Comparison of ENCODE assay signal across 8 cellular contexts in genomic region chr12:103965590-103966407, GRCh38. TPM values are rescaled to one million over a fixed set of nuclear protein-coding genes. Genes with fewer than 3 reads are reported as not detected.
A peak's percentile ranks its signal among the peaks of the same experiment; 100 is the strongest.
DNase-seq lines count a peak whose midpoint lies in the region; ATAC-seq and TF ChIP-seq lines count a peak whose summit lies in the region.

Gene TDG (plus strand): TSS chr12:103965872. CDS start chr12:103966038, 166 bp downstream.

- H3K36me3 ChIP-seq in right lobe of liver = no peaks in the 10 kb centered on the region

- TF ChIP-seq CTCF in dorsolateral prefrontal cortex (IDR thresholded peaks at IDR 0.05 in 54 of 56, conservative IDR thresholded peaks at IDR 0.05 in 2 of 56; ENCODE audit: low read depth in 1 of 56, partially characterized antibody in 56 of 56) = peak in 47 of 56 donors; percentile 0 to 58 (median 32)
- peak in 1 of 4 donors; percentile 13 for TF ChIP-seq CTCF in right lobe of liver (IDR thresholded peaks at IDR 0.05)

- H3K9me3 Mint-ChIP-seq in activated CD4-positive, alpha-beta memory T cell treated with anti-CD3 and anti-CD28 coated beads for 36 hours = no peaks in the 10 kb centered on the region

- ATAC-seq in GM19397 (IDR thresholded peaks at IDR 0.05; ENCODE audit: unreplicated experiment) = peak; percentile 92
- peak; percentile 92 for ATAC-seq in HG03571 (IDR thresholded peaks at IDR 0.05; ENCODE audit: unreplicated experiment)
- peak; percentile 95 to 99 (median 98) for ATAC-seq in right lobe of liver

- peak; percentile 98 for DNase-seq in CD1c-positive myeloid dendritic cell (ENCODE audit: extremely low spot score)
- peak; percentile 99 for DNase-seq in NCI-H82 (lab: John Stamatoyannopoulos, UW)
- peak; percentile 99 for DNase-seq in activated CD4-positive, alpha-beta memory T cell treated with anti-CD3 and anti-CD28 coated beads for 36 hours
- peak; percentile 96 to 99 (median 98) for DNase-seq in dorsolateral prefrontal cortex
- DNase-seq in right lobe of liver = peak; percentile 98
- peak; percentile 93 to 98 for DNase-seq in stimulated activated CD4-positive, alpha-beta T cell treated with anti-CD3 and anti-CD28 coated beads, Interleukin-4, amount 100 ng/mL, for 4 hours

- TF ChIP-seq POLR2A in right lobe of liver (IDR thresholded peaks at IDR 0.05) = peak; percentile 86

- POLR2A ChIA-PET in activated CD4-positive, alpha-beta memory T cell treated with anti-CD3 and anti-CD28 coated beads for 36 hours (lab: Charles Lee) = interaction anchor here (0.8 to 3.3 kb wide), 13 partner anchors 9 to 321 kb away, joined by 3 to 72 read pairs (median 8); partner anchors contain the start of genes HCFC2, HSP90B1 and NFYB

- H3K4me1 ChIP-seq in right lobe of liver = peaks cover 0 to 17% (median 7%) of the 10 kb centered on the region in 4 donors

- peaks cover 53% of the 10 kb centered on the region for H3K4me1 Mint-ChIP-seq in activated CD4-positive, alpha-beta memory T cell treated with anti-CD3 and anti-CD28 coated beads for 36 hours (ENCODE audit: low read depth)

- H3K27ac Mint-ChIP-seq in activated CD4-positive, alpha-beta memory T cell treated with anti-CD3 and anti-CD28 coated beads for 36 hours = peak within 1 kb of the TSS; percentile 96

- H3K27me3 Mint-ChIP-seq in activated CD4-positive, alpha-beta memory T cell treated with anti-CD3 and anti-CD28 coated beads for 36 hours = no peaks in the 10 kb centered on the region

- no peaks in the 10 kb centered on the region for H3K27me3 ChIP-seq in dorsolateral prefrontal cortex
- H3K27me3 ChIP-seq in right lobe of liver = no peaks in the 10 kb centered on the region

- H3K4me3 ChIP-seq in dorsolateral prefrontal cortex (peak within 1 kb of the TSS; percentile 55 to 99 (median 89)), right lobe of liver (peak within 1 kb of the TSS; percentile 87 to 98 (median 89))

- peak within 1 kb of the TSS; percentile 96 for H3K4me3 Mint-ChIP-seq in activated CD4-positive, alpha-beta memory T cell treated with anti-CD3 and anti-CD28 coated beads for 36 hours

- H3K27ac ChIP-seq in dorsolateral prefrontal cortex = peak within 1 kb of the TSS; percentile 65 to 98 (median 94)
- peak within 1 kb of the TSS; percentile 80 to 96 (median 86) for H3K27ac ChIP-seq in right lobe of liver

- CTCF ChIA-PET in activated CD4-positive, alpha-beta memory T cell treated with anti-CD3 and anti-CD28 coated beads for 36 hours (lab: Charles Lee) = interaction anchor here (0.6 to 3.2 kb wide), 11 partner anchors 9 to 360 kb away, joined by 3 to 15 read pairs (median 4); partner anchors contain the start of genes HSP90B1 and NFYB

- under 1% methylated on average over 34 of the region's 61 CpGs for WGBS in right lobe of liver (ENCODE audit: insufficient coverage, low coverage, low lambda C conversion rate, missing lambda C conversion rate)

- intact Hi-C loops in activated CD4-positive, alpha-beta memory T cell treated with anti-CD3 and anti-CD28 coated beads for 36 hours (cut with micrococcal nuclease) = loop anchor here (1.0 to 5.0 kb wide), 9 partner anchors 8 to 1142 kb away; partner anchors contain the start of genes HCFC2, HSP90B1, NFYB and NT5DC3
- intact Hi-C loops in dorsolateral prefrontal cortex (cut with DNase I) = loop anchor here (1.0 to 5.0 kb wide), 6 partner anchors 8 to 172 kb away; partner anchors contain the start of genes HCFC2 (in 2 of the 2), HSP90B1 (in 2 of the 2) and NFYB (in 2 of the 2)
- intact Hi-C loops in right lobe of liver (cut with DNase I) = no loop called here

- H3K9me3 ChIP-seq in right lobe of liver = no peaks in the 10 kb centered on the region

- H3K36me3 Mint-ChIP-seq in activated CD4-positive, alpha-beta memory T cell treated with anti-CD3 and anti-CD28 coated beads for 36 hours = peaks cover 20% of the 10 kb centered on the region

RNA-seq across cellular contexts. Expression of gene TDG, which starts in this region (rescaled TPM):
- 10 to 100 TPM; 29.1 to 29.7 TPM for total RNA-seq in activated CD4-positive, alpha-beta memory T cell treated with anti-CD3 and anti-CD28 coated beads for 36 hours
- 10 to 100 TPM in 119 of 120 experiments, 1 to 10 TPM in 1; 9.9 to 22.2 (median 15.5) TPM for total RNA-seq in dorsolateral prefrontal cortex
- total RNA-seq in right lobe of liver = 10 to 100 TPM in 2 of 6 experiments, 1 to 10 TPM in 4; 4.9 to 14.1 (median 9.5) TPM

Comparison
In these comparisons a context has a peak if more than half of its experiments do, and no peak if none do; other contexts are left out.
1. Peak in every context shown above with its lines: DNase-seq, ATAC-seq, H3K4me3 ChIP-seq and H3K27ac ChIP-seq.
2. intact Hi-C loops: an anchor here in activated CD4-positive, alpha-beta memory T cell treated with anti-CD3 and anti-CD28 coated beads for 36 hours (1.0 to 5.0 kb wide) and dorsolateral prefrontal cortex (1.0 to 5.0 kb wide); none called in right lobe of liver.